In the genomic region with DNA sequence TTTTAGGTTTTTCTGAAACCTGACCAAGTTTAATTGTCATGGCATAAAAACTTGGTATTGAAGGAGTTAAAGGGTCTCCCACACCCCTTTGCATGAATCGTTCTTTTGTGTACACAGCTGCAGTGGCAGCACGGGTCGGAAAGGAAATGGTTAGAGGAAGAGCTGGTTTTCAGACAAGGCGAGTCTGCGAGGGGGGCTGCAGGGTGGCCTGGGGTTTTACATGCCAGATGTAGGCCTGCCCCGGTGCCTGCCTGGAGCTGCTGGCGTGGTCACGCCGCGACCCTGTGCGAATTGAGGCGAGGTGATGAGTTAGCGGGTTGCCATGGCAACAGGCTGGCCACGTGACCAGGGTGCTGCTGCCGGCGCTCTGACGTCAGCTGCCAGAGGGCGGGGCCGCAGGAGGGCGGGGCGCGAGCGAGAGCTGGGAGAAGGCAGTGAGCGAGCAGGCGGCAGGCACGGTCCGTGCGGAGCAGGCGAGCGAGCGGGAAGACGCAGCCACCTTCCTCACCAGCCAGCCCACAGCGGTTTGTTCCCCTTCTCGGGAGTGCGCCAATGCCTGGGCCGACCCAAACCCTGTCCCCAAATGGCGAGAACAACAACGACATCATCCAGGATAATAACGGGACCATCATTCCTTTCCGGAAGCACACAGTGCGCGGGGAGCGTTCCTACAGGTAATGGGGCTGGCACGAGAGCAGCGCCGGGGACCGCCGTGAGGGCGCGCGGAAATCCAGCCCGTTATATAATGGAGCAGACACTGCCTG, we compare ENCODE assay signal across 8 cellular contexts. TPM values are rescaled to one million over a fixed set of nuclear protein-coding genes. Genes with fewer than 3 reads are reported as not detected.
DNase-seq lines count a peak whose midpoint lies in the region; ATAC-seq and TF ChIP-seq lines count a peak whose summit lies in the region.

A gene (plus strand): TSS at position 426 of the 764 bp plus-strand sequence. CDS start 127 bp downstream, at position 553.

- POLR2A ChIA-PET in BJ (lab: Charles Lee) = interaction anchor here (1.3 kb wide), 1 partner anchor 12 kb away, joined by 3 read pairs; no protein-coding TSS in a partner anchor
- POLR2A ChIA-PET in activated CD4-positive, alpha-beta T cell treated with anti-CD3 and anti-CD28 coated beads, Interleukin-2, amount 10 ng/mL, durations not matched to agents 7 days and 5 days (lab: Charles Lee) = interaction anchor here (0.6 to 2.1 kb wide), 4 partner anchors 12 to 248 kb away, joined by 3 to 11 read pairs (median 3); no protein-coding TSS in a partner anchor

- no peak for TF ChIP-seq CTCF in BJ (IDR thresholded peaks at IDR 0.05; ENCODE audit: insufficient read depth, low read depth, low read length)

- peak within 1 kb of the TSS; percentile 92 for H3K4me3 ChIP-seq in BJ (ENCODE audit: low read depth, low read length)

- no peaks in the 10 kb centered on the region for H3K27me3 ChIP-seq in BJ (ENCODE audit: control insufficient read depth, insufficient read depth, low read length)

- CTCF ChIA-PET in BJ (lab: Yijun Ruan, JAX) = interaction anchor here (1.0 to 4.5 kb wide), 5 partner anchors 11 to 100 kb away, joined by 3 to 27 read pairs (median 4); no protein-coding TSS in a partner anchor
- CTCF ChIA-PET in activated CD4-positive, alpha-beta T cell treated with anti-CD3 and anti-CD28 coated beads, Interleukin-2, amount 10 ng/mL, durations not matched to agents 7 days and 5 days (lab: Charles Lee) = interaction anchor here (0.7 to 4.2 kb wide), 7 partner anchors 9 to 432 kb away, joined by 3 to 30 read pairs (median 4); no protein-coding TSS in a partner anchor

- no peaks in the 10 kb centered on the region for H3K36me3 ChIP-seq in BJ (ENCODE audit: control insufficient read depth, insufficient read depth, low read length)

- no peaks in the 10 kb centered on the region for H3K9me3 Mint-ChIP-seq in activated CD4-positive, alpha-beta T cell treated with anti-CD3 and anti-CD28 coated beads, Interleukin-2, amount 10 ng/mL, durations not matched to agents 7 days and 5 days

- peak; percentile 67 for DNase-seq in BJ (ENCODE audit: low read depth)
- peak; percentile 96 for DNase-seq in NCI-H526 treated with DMSO at 0.1 percent for 48 hours (lab: John Stamatoyannopoulos, UW)
- DNase-seq in activated CD4-positive, alpha-beta T cell treated with anti-CD3 and anti-CD28 coated beads, Interleukin-2, amount 10 ng/mL, durations not matched to agents 7 days and 5 days = peak; percentile 99
- peak; percentile 58 for DNase-seq in cortex of kidney (lab: John Stamatoyannopoulos, UW)
- peak; percentile 99 for DNase-seq in left kidney (ENCODE audit: low read depth, low spot score)
- peak; percentile 100 for DNase-seq in stimulated activated CD4-positive, alpha-beta T cell treated with anti-CD3 and anti-CD28 coated beads, Interleukin-2, amount 100 ng/mL, for 24 hours

- H3K4me3 Mint-ChIP-seq in activated CD4-positive, alpha-beta T cell treated with anti-CD3 and anti-CD28 coated beads, Interleukin-2, amount 10 ng/mL, durations not matched to agents 7 days and 5 days = peak within 1 kb of the TSS; percentile 89

- H3K36me3 Mint-ChIP-seq in activated CD4-positive, alpha-beta T cell treated with anti-CD3 and anti-CD28 coated beads, Interleukin-2, amount 10 ng/mL, durations not matched to agents 7 days and 5 days (ENCODE audit: low read depth) = peaks cover 5% of the 10 kb centered on the region

- H3K4me1 Mint-ChIP-seq in activated CD4-positive, alpha-beta T cell treated with anti-CD3 and anti-CD28 coated beads, Interleukin-2, amount 10 ng/mL, durations not matched to agents 7 days and 5 days = peaks cover 50% of the 10 kb centered on the region

- peak within 1 kb of the TSS; percentile 95 for H3K27ac Mint-ChIP-seq in activated CD4-positive, alpha-beta T cell treated with anti-CD3 and anti-CD28 coated beads, Interleukin-2, amount 10 ng/mL, durations not matched to agents 7 days and 5 days

- ATAC-seq in GM19324 (IDR thresholded peaks at IDR 0.05; ENCODE audit: low FRiP score, unreplicated experiment) = peak; percentile 93
- ATAC-seq in HG03469 (IDR thresholded peaks at IDR 0.05; ENCODE audit: unreplicated experiment) = peak; percentile 61

- no peaks in the 10 kb centered on the region for H3K27me3 Mint-ChIP-seq in activated CD4-positive, alpha-beta T cell treated with anti-CD3 and anti-CD28 coated beads, Interleukin-2, amount 10 ng/mL, durations not matched to agents 7 days and 5 days

RNA-seq across cellular contexts. Expression of the gene that starts here (rescaled TPM):
- polyA plus RNA-seq in BJ (2011; rRNA removed) = 23.8 and 24.1 TPM in 2 replicates
- polyA minus RNA-seq in BJ (2011; rRNA and poly(A)+ RNA removed) = 15.0 and 19.3 TPM in 2 replicates
- 10 to 100 TPM; 48.6 to 61.9 TPM for total RNA-seq in activated CD4-positive, alpha-beta T cell treated with anti-CD3 and anti-CD28 coated beads, Interleukin-2, amount 10 ng/mL, durations not matched to agents 7 days and 5 days

Comparison
In these comparisons a context has a peak if more than half of its experiments do, and no peak if none do; other contexts are left out.
1. Peak in every context shown above with its lines: DNase-seq, ATAC-seq and H3K4me3 ChIP-seq.